Comparison of ENCODE assay signal across 8 cellular contexts in genomic region chr12:80936642-80937390, GRCh38. TPM values are rescaled to one million over a fixed set of nuclear protein-coding genes. Genes with fewer than 3 reads are reported as not detected.
DNase-seq lines count a peak whose midpoint lies in the region; ATAC-seq, FAIRE-seq and TF ChIP-seq lines count a peak whose summit lies in the region.

No MANE protein-coding gene starts in this region.

- no peaks in the 10 kb centered on the region for H3K4me1 ChIP-seq in OCI-LY7 (ENCODE audit: insufficient read depth, low read length, poor library complexity, severe bottlenecking)

- TF ChIP-seq CTCF in neural cell (IDR thresholded peaks at IDR 0.05; ENCODE audit: poor library complexity, severe bottlenecking) (peak; percentile 45), OCI-LY7 (conservative IDR thresholded peaks at IDR 0.05; ENCODE audit: low read length) (no peak)

- peak overlapping the region; percentile 74 for H3K4me2 ChIP-seq in neural cell (ENCODE audit: low read length)
- no peak overlapping the region for H3K4me2 ChIP-seq in OCI-LY7 (ENCODE audit: low read length)

- H3K4me1 Mint-ChIP-seq in T-helper 1 cell treated with Interleukin-12 subunit alpha and Interleukin-12 subunit beta and Interleukin-4 antibody, amounts not matched to agents 30 μg/mL and 1 μg/mL, for 36 hours (ENCODE audit: low read depth): peaks cover 2% of the 10 kb centered on the region

- DNase-seq in ELR (ENCODE audit: low read depth) (peak; percentile 33), frontal cortex (ENCODE audit: low spot score in 2 of 2) (peak; percentile 19 to 27), OCI-LY7 (ENCODE audit: low spot score) (no peak)
- no peak for DNase-seq in stimulated activated CD4-positive, alpha-beta T cell treated with anti-CD3 and anti-CD28 coated beads, Interleukin-15, amount 100 ng/mL, for 24 hours

- H3K36me3 Mint-ChIP-seq in T-helper 1 cell treated with Interleukin-12 subunit alpha and Interleukin-12 subunit beta and Interleukin-4 antibody, amounts not matched to agents 30 μg/mL and 1 μg/mL, for 36 hours (ENCODE audit: low read depth): peaks cover 2% of the 10 kb centered on the region

- H3K79me2 ChIP-seq in neural cell (replicated peaks; ENCODE audit: insufficient read depth, low read length) (peaks cover 24% of the 10 kb centered on the region), OCI-LY7 (ENCODE audit: insufficient read depth, low read depth, low read length) (no peaks in the 10 kb centered on the region)

- peak; percentile 31 for TF ChIP-seq RAD21 in neural cell (conservative IDR thresholded peaks at IDR 0.05)

- BruUV-seq in OCI-LY7 (replicated peaks; lab: Mats Ljungman, UMichigan): no TSS peak

- H3K4me3 Mint-ChIP-seq in T-helper 1 cell treated with Interleukin-12 subunit alpha and Interleukin-12 subunit beta and Interleukin-4 antibody, amounts not matched to agents 30 μg/mL and 1 μg/mL, for 36 hours: peak overlapping the region; percentile 65

- no peak for TF ChIP-seq EP300 in neural cell (conservative IDR thresholded peaks at IDR 0.05; ENCODE audit: poor library complexity, severe bottlenecking)

- CTCF ChIA-PET in OCI-LY7 (lab: Charles Lee; ENCODE audit: unreplicated experiment): no interaction called here

- no peaks in the 10 kb centered on the region for H3K9me3 ChIP-seq in neural cell (ENCODE audit: low read length)
- no peaks in the 10 kb centered on the region for H3K9me3 ChIP-seq in OCI-LY7 (ENCODE audit: low read length)

- ATAC-seq in GM19463 (IDR thresholded peaks at IDR 0.05; ENCODE audit: unreplicated experiment): peak; percentile 47
- peak; percentile 68 for ATAC-seq in HG03432 (IDR thresholded peaks at IDR 0.05; ENCODE audit: unreplicated experiment)

- FAIRE-seq in frontal cortex (lab: Jason Lieb, UNC): no peak

- no peaks in the 10 kb centered on the region for H3K36me3 ChIP-seq in neural cell (ENCODE audit: insufficient read depth, low read length)
- H3K36me3 ChIP-seq in OCI-LY7 (ENCODE audit: insufficient read depth, low read length): no peaks in the 10 kb centered on the region

- H3K9me3 Mint-ChIP-seq in T-helper 1 cell treated with Interleukin-12 subunit alpha and Interleukin-12 subunit beta and Interleukin-4 antibody, amounts not matched to agents 30 μg/mL and 1 μg/mL, for 36 hours: no peaks in the 10 kb centered on the region

- POLR2A ChIA-PET in OCI-LY7 (lab: Charles Lee): no interaction called here

- H3K9ac ChIP-seq in neural cell (ENCODE audit: low read length): peak overlapping the region; percentile 91

- intact Hi-C loops in OCI-LY7 (cut with micrococcal nuclease; ENCODE audit: unreplicated experiment): no loop called here

- no peaks in the 10 kb centered on the region for H4K20me1 ChIP-seq in neural cell (ENCODE audit: insufficient read depth)
- no peaks in the 10 kb centered on the region for H4K20me1 ChIP-seq in OCI-LY7 (ENCODE audit: insufficient read depth, low read length)

- peak overlapping the region; percentile 65 for H2AFZ ChIP-seq in neural cell (ENCODE audit: low read depth, low read length)
- no peak overlapping the region for H2AFZ ChIP-seq in OCI-LY7 (ENCODE audit: low read length)

- H3K4me3 ChIP-seq in neural cell (ENCODE audit: low read length): peak overlapping the region; percentile 86
- H3K4me3 ChIP-seq in OCI-LY7 (ENCODE audit: low read depth, low read length, poor library complexity, severe bottlenecking): no peak overlapping the region

- H3F3A ChIP-seq in neural cell (ENCODE audit: insufficient read depth, low read length, poor library complexity, severe bottlenecking): peaks cover 3% of the 10 kb centered on the region

- H3K27ac Mint-ChIP-seq in T-helper 1 cell treated with Interleukin-12 subunit alpha and Interleukin-12 subunit beta and Interleukin-4 antibody, amounts not matched to agents 30 μg/mL and 1 μg/mL, for 36 hours: no peak overlapping the region

- no peaks in the 10 kb centered on the region for H3K27me3 ChIP-seq in neural cell (ENCODE audit: insufficient read depth, low read depth, low read length)

- H3K9me2 ChIP-seq in neural cell (ENCODE audit: insufficient read depth, low read length) (no peaks in the 10 kb centered on the region), OCI-LY7 (ENCODE audit: insufficient read depth, low read length) (no peaks in the 10 kb centered on the region)

- peaks cover 41% of the 10 kb centered on the region for H3K27me3 Mint-ChIP-seq in T-helper 1 cell treated with Interleukin-12 subunit alpha and Interleukin-12 subunit beta and Interleukin-4 antibody, amounts not matched to agents 30 μg/mL and 1 μg/mL, for 36 hours (ENCODE audit: low read depth)

- H3K27ac ChIP-seq in neural cell (ENCODE audit: low read length): peak overlapping the region; percentile 79
- no peak overlapping the region for H3K27ac ChIP-seq in OCI-LY7 (ENCODE audit: low read depth, low read length, poor library complexity, severe bottlenecking)

TF ChIP-seq in neural cell, 6 proteins besides CTCF, POLR2A, EP300 and RAD21:
- TF ChIP-seq EZH2 (IDR thresholded peaks at IDR 0.05; ENCODE audit: borderline replicate concordance, insufficient read depth, low read length, poor library complexity, severe bottlenecking): no peak
- peak; percentile 0 for TF ChIP-seq POLR2AphosphoS5 (IDR thresholded peaks at IDR 0.05)
- TF ChIP-seq REST (IDR thresholded peaks at IDR 0.05; ENCODE audit: borderline replicate concordance): peak; percentile 44
- peak; percentile 55 for TF ChIP-seq SMC3 (conservative IDR thresholded peaks at IDR 0.05; ENCODE audit: poor library complexity)
- TF ChIP-seq MXI1 (conservative IDR thresholded peaks at IDR 0.05; ENCODE audit: poor library complexity, severe bottlenecking): no peak
- peak; percentile 19 for TF ChIP-seq TAF1 (IDR thresholded peaks at IDR 0.05; ENCODE audit: low read depth)

RNA-seq across cellular contexts. Expression of gene LIN7A, which starts 0.9 kb away (rescaled TPM):
- total RNA-seq in frontal cortex: 44.4 TPM
- 31.5 and 36.4 TPM in 2 replicates for polyA plus RNA-seq in neural cell
- 102 and 119 TPM in 2 replicates for polyA minus RNA-seq in neural cell
- total RNA-seq in OCI-LY7 (2014; rRNA removed; shearing (Covaris generic)): 0.10 TPM in 1 of 2 replicates, not detected in the other
- 0.39 and 0.61 TPM in 2 replicates for total RNA-seq in OCI-LY7 (2022)

Comparison
In these comparisons a context has a peak if more than half of its experiments do, and no peak if none do; other contexts are left out.
1. DNase-seq: peak in ELR (single experiment) and frontal cortex (2 of 2); none in OCI-LY7 (single experiment) and stimulated activated CD4-positive, alpha-beta T cell treated with anti-CD3 and anti-CD28 coated beads, Interleukin-15, amount 100 ng/mL, for 24 hours (single experiment).
2. RNA of gene LIN7A, which starts 0.9 kb away (total RNA-seq): 44.4 TPM in frontal cortex (single experiment); 0.10 to 0.61 TPM in OCI-LY7; every median in the first group is over 10 times any median in the second.